Comparison of ENCODE assay signal across 26 cellular contexts in genomic region chr3:74507691-74508090, GRCh38.
A peak's percentile ranks its signal among the peaks of the same experiment; 100 is the strongest.
DNase-seq lines count a peak whose midpoint lies in the region; ATAC-seq, FAIRE-seq and TF ChIP-seq lines count a peak whose summit lies in the region.
"Had no signal": no experiment of that assay in that cellular context is flagged by ENCODE, and none has a peak within 500 bp of the region (broad histone marks: within the 10 kb centered on the region; RNA-seq: fewer than 3 reads in every experiment).

No MANE protein-coding gene starts in this region.

- ATAC-seq in HG03571 (IDR thresholded peaks at IDR 0.05; ENCODE audit: unreplicated experiment) = no peak
- no peak for ATAC-seq in activated T-helper 17 cell treated with anti-CD3 and anti-CD28 coated beads, Interleukin-2, amount 50 U/mL, for 72 hours (replicated peaks)
- ATAC-seq: A549; CD8-positive, alpha-beta T cell; GM12878 had no signal

- DNase-seq in D721Med (ENCODE audit: insufficient read length, low spot score) (no peak), NCI-H82 (lab: John Stamatoyannopoulos, UW) (peak; percentile 92), WERI-Rb-1 (peak; percentile 48), prostate gland (ENCODE audit: low spot score) (no peak)
- DNase-seq: AML-193; Caco-2; Calu3; CD4-positive, alpha-beta T cell; CD8-positive, alpha-beta T cell; DMS 273 treated with DMSO at 0.1 percent for 48 hours; DMS153; DMS53; DMS79; DND-41; EL; GDM1 had no signal

- peaks cover 13% of the 10 kb centered on the region for H3K9me3 Mint-ChIP-seq in activated T-helper 17 cell treated with anti-CD3 and anti-CD28 coated beads, Interleukin-2, amount 50 U/mL, for 72 hours

- no peak overlapping the region for H3K27ac Mint-ChIP-seq in activated T-helper 17 cell treated with anti-CD3 and anti-CD28 coated beads, Interleukin-2, amount 50 U/mL, for 72 hours
- H3K27ac Mint-ChIP-seq: B cell; CD4-positive, alpha-beta T cell; CD8-positive, alpha-beta T cell had no signal

- H3K27me3 ChIP-seq in WERI-Rb-1 (ENCODE audit: insufficient read depth, low read depth, severe bottlenecking) (no peaks in the 10 kb centered on the region), prostate gland (replicated peaks; ENCODE audit: insufficient read depth) (no peaks in the 10 kb centered on the region)
- H3K27me3 ChIP-seq: BLaER1 treated with 17β-estradiol and CSF1 and Interleukin-3, amounts not matched to agents 10 nM and 100 nM had no signal

- intact Hi-C loops in prostate gland (cut with DNase I) = no loop called here

- no peak for TF ChIP-seq POLR2A in prostate gland (IDR thresholded peaks at IDR 0.05)

- TF ChIP-seq CTCF in D721Med (IDR thresholded peaks at IDR 0.05; ENCODE audit: insufficient read depth, missing control alignments) (no peak), WERI-Rb-1 (IDR thresholded peaks at IDR 0.05; ENCODE audit: low read depth, low read length) (no peak), prostate gland (IDR thresholded peaks at IDR 0.05) (no peak)

- H3K4me3 ChIP-seq in WERI-Rb-1 (ENCODE audit: low read depth, low read length) (no peak overlapping the region), prostate gland (no peak overlapping the region)
- H3K4me3 ChIP-seq: A549; BLaER1 treated with 17β-estradiol and CSF1 and Interleukin-3, amounts not matched to agents 10 nM and 100 nM; GM12878 had no signal

- H3K4me1 ChIP-seq in prostate gland (replicated peaks) = no peaks in the 10 kb centered on the region
- H3K4me1 ChIP-seq: A549; BLaER1 treated with 17β-estradiol and CSF1 and Interleukin-3, amounts not matched to agents 10 nM and 100 nM; Caco-2 had no signal

- no peaks in the 10 kb centered on the region for H3K27me3 Mint-ChIP-seq in activated T-helper 17 cell treated with anti-CD3 and anti-CD28 coated beads, Interleukin-2, amount 50 U/mL, for 72 hours
- H3K27me3 Mint-ChIP-seq: B cell; CD4-positive, alpha-beta T cell had no signal

- peak; percentile 88 for FAIRE-seq in D721Med (lab: Jason Lieb, UNC)
- FAIRE-seq: A549, GM12878, GM12892, GM18507 had no signal

- H3K4me1 Mint-ChIP-seq in activated T-helper 17 cell treated with anti-CD3 and anti-CD28 coated beads, Interleukin-2, amount 50 U/mL, for 72 hours = no peaks in the 10 kb centered on the region
- H3K4me1 Mint-ChIP-seq: B cell had no signal

- no peaks in the 10 kb centered on the region for H3K36me3 Mint-ChIP-seq in activated T-helper 17 cell treated with anti-CD3 and anti-CD28 coated beads, Interleukin-2, amount 50 U/mL, for 72 hours (ENCODE audit: low read depth)
- H3K36me3 Mint-ChIP-seq: CD8-positive, alpha-beta T cell had no signal

- no peak overlapping the region; the same call in 1 of the 2 replicates for H3K27ac ChIP-seq in WERI-Rb-1
- no peak overlapping the region for H3K27ac ChIP-seq in prostate gland
- H3K27ac ChIP-seq: 22Rv1; A549; BLaER1 treated with 17β-estradiol and CSF1 and Interleukin-3, amounts not matched to agents 10 nM and 100 nM; C4-2B had no signal

- H3K36me3 ChIP-seq in WERI-Rb-1 = no peaks in the 10 kb centered on the region
- H3K36me3 ChIP-seq in prostate gland = no peaks in the 10 kb centered on the region
- H3K36me3 ChIP-seq: BLaER1 treated with 17β-estradiol and CSF1 and Interleukin-3, amounts not matched to agents 10 nM and 100 nM had no signal

- H3K9me3 ChIP-seq in WERI-Rb-1 (ENCODE audit: severe bottlenecking) (no peaks in the 10 kb centered on the region), prostate gland (no peaks in the 10 kb centered on the region)
- H3K9me3 ChIP-seq: A549; BLaER1 treated with 17β-estradiol and CSF1 and Interleukin-3, amounts not matched to agents 10 nM and 100 nM; Caco-2 had no signal

- no peak overlapping the region for H3K4me3 Mint-ChIP-seq in activated T-helper 17 cell treated with anti-CD3 and anti-CD28 coated beads, Interleukin-2, amount 50 U/mL, for 72 hours
- H3K4me3 Mint-ChIP-seq: B cell; CD4-positive, alpha-beta T cell; CD8-positive, alpha-beta T cell had no signal

- WGBS in prostate gland = over 99% methylated on average over 6 of the region's 6 CpGs

Comparison
In these comparisons a context has a peak if more than half of its experiments do, and no peak if none do; other contexts are left out.
1. DNase-seq: peak in NCI-H82 (single experiment) and WERI-Rb-1 (single experiment); none in D721Med (single experiment) and prostate gland (single experiment).